ENCODE assay signal across 16 cellular contexts in the genomic region with DNA sequence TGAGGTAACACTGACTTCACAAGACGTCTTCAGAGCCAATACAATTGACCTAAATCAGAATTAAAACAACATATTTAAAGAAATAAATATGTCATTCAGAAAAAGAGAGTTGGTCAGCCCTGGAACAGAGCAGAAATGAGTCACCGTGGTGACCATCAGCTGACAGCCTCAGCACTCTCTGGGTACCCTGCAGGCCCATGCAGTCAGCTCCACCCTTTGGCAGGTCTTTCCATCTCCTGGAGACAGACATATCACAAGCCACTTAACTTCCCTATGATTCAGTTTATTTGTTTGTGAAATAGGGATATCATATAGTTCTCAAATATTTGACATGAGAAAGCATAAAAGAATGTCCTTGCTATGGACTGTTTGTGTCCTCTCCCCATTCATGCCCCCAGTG.
DNase-seq lines count a peak whose midpoint lies in the region; ATAC-seq, FAIRE-seq and TF ChIP-seq lines count a peak whose summit lies in the region.
"Had no signal": no experiment of that assay in that cellular context is flagged by ENCODE, and none has a peak within 500 bp of the region (broad histone marks: within the 10 kb centered on the region; RNA-seq: fewer than 3 reads in every experiment).

No MANE protein-coding gene starts in this region.

- H3K9me3 ChIP-seq in adipocyte (ENCODE audit: control insufficient read depth, low read length), result no peaks in the 10 kb centered on the region
- no peaks in the 10 kb centered on the region for H3K9me3 ChIP-seq in mesenchymal stem cell (ENCODE audit: control insufficient read depth, low read length)
- H3K9me3 ChIP-seq: pancreas had no signal

- no peak overlapping the region for H2AFZ ChIP-seq in mesenchymal stem cell (ENCODE audit: low read depth, low read length)

- H3K4me1 ChIP-seq in adipocyte (ENCODE audit: control insufficient read depth, insufficient read depth, low read length) (peaks cover 4% of the 10 kb centered on the region), mesenchymal stem cell (ENCODE audit: control insufficient read depth, insufficient read depth, low read depth, low read length) (no peaks in the 10 kb centered on the region)
- H3K4me1 ChIP-seq: pancreas had no signal

- no peaks in the 10 kb centered on the region for H3K79me1 ChIP-seq in mesenchymal stem cell (replicated peaks; ENCODE audit: low read length, poor library complexity, severe bottlenecking)

- H3K18ac ChIP-seq in mesenchymal stem cell (ENCODE audit: low read depth in 1 of 2, low read length in 2 of 2), result peak overlapping the region in 1 of 2 experiments; percentile 21

- ATAC-seq in GM18868 (IDR thresholded peaks at IDR 0.05; ENCODE audit: unreplicated experiment) (peak; percentile 63), HG03175 (IDR thresholded peaks at IDR 0.05; ENCODE audit: unreplicated experiment) (peak; percentile 63), HG03045 (IDR thresholded peaks at IDR 0.05; ENCODE audit: unreplicated experiment) (no peak), GM18517 (IDR thresholded peaks at IDR 0.05; ENCODE audit: unreplicated experiment) (no peak)
- ATAC-seq: HepG2; pancreas; stimulated activated effector memory CD8-positive, alpha-beta T cell treated with anti-CD3 and anti-CD28 coated beads, Interleukin-12 subunit alpha, Interleukin-12 subunit beta, amount 100 ng/mL, for 72 hours had no signal

- DNase-seq in adipocyte (ENCODE audit: low read depth) (peak; percentile 48), mesenchymal stem cell (peak; percentile 24), SHP77 treated with DMSO at 0.1 percent for 48 hours (lab: John Stamatoyannopoulos, UW) (no peak), GM12892 (ENCODE audit: insufficient read length) (no peak)
- DNase-seq: activated naive CD8-positive, alpha-beta T cell treated with anti-CD3 and anti-CD28 coated beads for 36 hours; CD4-positive, CD25-positive, alpha-beta regulatory T cell; dorsolateral prefrontal cortex; NCI-H187 treated with DMSO at 0.1 percent for 48 hours; pancreas; T-helper 2 cell had no signal

- no peaks in the 10 kb centered on the region for H3K36me3 ChIP-seq in adipocyte (ENCODE audit: control insufficient read depth, insufficient read depth, low read length, severe bottlenecking)
- no peaks in the 10 kb centered on the region for H3K36me3 ChIP-seq in mesenchymal stem cell (ENCODE audit: control insufficient read depth in 1 of 2, insufficient read depth in 2 of 2, low read depth in 1 of 2, low read length in 2 of 2)
- H3K36me3 ChIP-seq: pancreas had no signal

- H3K4ac ChIP-seq in mesenchymal stem cell (ENCODE audit: low read depth in 1 of 2, low read length in 2 of 2), result no peak overlapping the region

- no peak for TF ChIP-seq POLR2A in GM12892 (IDR thresholded peaks at IDR 0.05; ENCODE audit: low read depth, low read length)

- 36% methylated on average over 1 of the region's 2 CpGs for WGBS in mesenchymal stem cell

- H4K8ac ChIP-seq in mesenchymal stem cell (ENCODE audit: low read length), result no peak overlapping the region

- H3K9ac ChIP-seq in adipocyte (ENCODE audit: low read length) (no peak overlapping the region), mesenchymal stem cell (ENCODE audit: low read length) (no peak overlapping the region)

- FAIRE-seq in GM12892 (lab: Jason Lieb, UNC), result no peak
- FAIRE-seq: HepG2, pancreas had no signal

- no peak overlapping the region for H3K23ac ChIP-seq in mesenchymal stem cell (ENCODE audit: low read length in 2 of 2)

- no peak overlapping the region for H2BK120ac ChIP-seq in mesenchymal stem cell (ENCODE audit: low read depth, low read length)

- H2BK15ac ChIP-seq in mesenchymal stem cell (ENCODE audit: low read depth, poor library complexity, severe bottlenecking), result no peak overlapping the region

- H3K4me2 ChIP-seq in mesenchymal stem cell (ENCODE audit: low read length, poor library complexity, severe bottlenecking), result no peak overlapping the region

- H3K27ac ChIP-seq in mesenchymal stem cell (ENCODE audit: low read length, poor library complexity, severe bottlenecking), result no peak overlapping the region
- H3K27ac ChIP-seq: dorsolateral prefrontal cortex, pancreas had no signal

- H2BK5ac ChIP-seq in mesenchymal stem cell (ENCODE audit: low read depth, low read length, poor library complexity, severe bottlenecking), result no peak overlapping the region

- H2BK12ac ChIP-seq in mesenchymal stem cell (ENCODE audit: low read length in 2 of 2), result peak overlapping the region in 1 of 2 experiments; percentile 42

- peak overlapping the region in 1 of 2 experiments; percentile 75 for H3K14ac ChIP-seq in mesenchymal stem cell (ENCODE audit: low read length in 2 of 2)

- no peak overlapping the region for H4K91ac ChIP-seq in mesenchymal stem cell (ENCODE audit: low read length)

- H3K4me3 ChIP-seq in adipocyte (ENCODE audit: low read length) (no peak overlapping the region), mesenchymal stem cell (ENCODE audit: insufficient read depth in 1 of 2, low read depth in 1 of 2, low read length in 2 of 2) (no peak overlapping the region)
- H3K4me3 ChIP-seq: dorsolateral prefrontal cortex, pancreas had no signal

- no peaks in the 10 kb centered on the region for H3K27me3 ChIP-seq in adipocyte (replicated peaks; ENCODE audit: control insufficient read depth, insufficient read depth, low read length)
- H3K27me3 ChIP-seq in mesenchymal stem cell (ENCODE audit: control insufficient read depth in 1 of 2, insufficient read depth in 1 of 2, low read length in 2 of 2), result no peaks in the 10 kb centered on the region
- H3K27me3 ChIP-seq: dorsolateral prefrontal cortex, pancreas had no signal

- no peak overlapping the region for H2AK5ac ChIP-seq in mesenchymal stem cell (ENCODE audit: low read length, severe bottlenecking)

Comparison
In these comparisons a context has a peak if more than half of its experiments do, and no peak if none do; other contexts are left out.
1. ATAC-seq: peak in GM18868 (single experiment) and HG03175 (single experiment); none in HG03045 (single experiment) and GM18517 (single experiment).
2. DNase-seq: peak in adipocyte (single experiment) and mesenchymal stem cell (single experiment); none in SHP77 treated with DMSO at 0.1 percent for 48 hours (single experiment) and GM12892 (single experiment).